In the genomic region with DNA sequence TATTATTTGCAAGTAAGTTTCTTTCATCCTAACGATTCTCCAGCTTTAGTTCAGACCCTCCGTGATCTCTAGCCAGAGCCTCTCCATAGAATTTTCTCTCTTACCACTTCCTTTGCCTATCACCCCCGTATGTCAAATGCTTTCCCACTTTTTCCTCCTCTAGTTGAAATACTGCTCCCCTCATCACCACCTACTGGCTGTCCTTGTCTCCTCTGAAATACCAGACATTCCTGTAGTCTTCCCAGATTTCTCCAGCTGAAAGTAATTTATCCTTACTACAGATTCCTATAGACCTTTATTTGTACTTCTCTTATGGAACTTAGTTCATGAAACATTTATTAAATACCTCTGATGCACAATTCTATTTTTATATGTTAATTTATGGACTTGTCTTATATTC, we compare ENCODE assay signal across 18 cellular contexts. TPM values are rescaled to one million over a fixed set of nuclear protein-coding genes. Genes with fewer than 3 reads are reported as not detected.
DNase-seq lines count a peak whose midpoint lies in the region; ATAC-seq, FAIRE-seq and TF ChIP-seq lines count a peak whose summit lies in the region.
"Had no signal": no experiment of that assay in that cellular context is flagged by ENCODE, and none has a peak within 500 bp of the region (broad histone marks: within the 10 kb centered on the region; RNA-seq: fewer than 3 reads in every experiment).

No MANE protein-coding gene starts in this region.

- H2BK20ac ChIP-seq in IMR-90 (ENCODE audit: low read depth, low read length), result peak overlapping the region; percentile 94
- no peak overlapping the region for H2BK20ac ChIP-seq in H1 (ENCODE audit: low read length)

- H2AFZ ChIP-seq in IMR-90 (replicated peaks; ENCODE audit: low read length, poor library complexity), result no peak overlapping the region
- H2AFZ ChIP-seq in H1 (ENCODE audit: low read length), result no peak overlapping the region

- 28% methylated on average over 2 of the region's 3 CpGs; no CpG with 5 or more reads in 1 of the 2 experiments for WGBS in IMR-90 (ENCODE audit: extremely low coverage in 2 of 2, insufficient read length in 1 of 2), 2 experiments
- 27% methylated on average over 3 of the region's 3 CpGs; no CpG with 5 or more reads in 1 of the 2 experiments for WGBS in H1 (ENCODE audit: extremely low coverage in 1 of 2, insufficient coverage in 1 of 2, insufficient read length in 1 of 2, insufficient replicate concordance in 2 of 2, low coverage in 1 of 2, low lambda C conversion rate in 2 of 2, missing lambda C conversion rate in 1 of 2), 2 experiments
- no CpG with 5 or more reads among the region's 3 CpGs for WGBS in mesendoderm (ENCODE audit: extremely low coverage, insufficient coverage, low lambda C conversion rate)

- TF ChIP-seq RAD21 in IMR-90 (IDR thresholded peaks at IDR 0.05; ENCODE audit: low read length) (no peak), H1 (IDR thresholded peaks at IDR 0.05 in 1 of 2, conservative IDR thresholded peaks at IDR 0.05 in 1 of 2; ENCODE audit: low read depth in 2 of 2, low read length in 2 of 2) (peak in 1 of 2 experiments; percentile 28; a peak in 2 of 4 replicates)

- CTCF ChIA-PET in IMR-90 (lab: Yijun Ruan, JAX), result interaction anchor here (1.0 to 1.9 kb wide), 2 partner anchors 10 to 13 kb away, joined by 3 to 5 read pairs; no protein-coding TSS in a partner anchor
- CTCF ChIA-PET in H1 (lab: Charles Lee; ENCODE audit: partially characterized antibody), result interaction anchor here (0.8 to 7.6 kb wide), 18 partner anchors 8 to 1286 kb away, joined by 3 to 153 read pairs (median 10); a partner anchor contains a TSS

- H4K5ac ChIP-seq in IMR-90 (ENCODE audit: low read depth, low read length) (peak overlapping the region; percentile 61), H1 (ENCODE audit: insufficient read length, low read depth, low read length) (no peak overlapping the region), mesendoderm (ENCODE audit: low read length) (no peak overlapping the region)

- H3K18ac ChIP-seq in IMR-90 (ENCODE audit: low read depth, low read length), result peak overlapping the region; percentile 78
- H3K18ac ChIP-seq in H1 (ENCODE audit: extremely low read depth, low read length), result no peak overlapping the region
- no peak overlapping the region for H3K18ac ChIP-seq in mesendoderm (ENCODE audit: low read length)

- H2BK120ac ChIP-seq in IMR-90 (ENCODE audit: low read depth, low read length) (peak overlapping the region; percentile 91), H1 (replicated peaks; ENCODE audit: low read depth, low read length) (no peak overlapping the region), mesendoderm (ENCODE audit: low read depth, low read length) (no peak overlapping the region)

- H3K9ac ChIP-seq in IMR-90 (ENCODE audit: low read depth, low read length), result peak overlapping the region; percentile 62; the same call in 1 of the 2 replicates
- H3K9ac ChIP-seq in H1 (replicated peaks in 1 of 4; ENCODE audit: extremely low read depth in 1 of 4, low read depth in 3 of 4, low read length in 3 of 4), result no peak overlapping the region
- H3K9ac ChIP-seq in mesendoderm (ENCODE audit: low read length), result no peak overlapping the region

- no peak overlapping the region for H2AK9ac ChIP-seq in IMR-90 (replicated peaks; ENCODE audit: low read depth, low read length, poor library complexity)

- ATAC-seq in IMR-90 (ENCODE audit: low read depth), result peak; percentile 15
- ATAC-seq: CD8-positive, alpha-beta T cell; stimulated activated naive B cell treated with anti-CD40 and anti-IgM and Interleukin-4, amounts not matched to agents 10 μg/mL and 1 μg/mL and 100 μg/mL, for 72 hours had no signal

- H2BK15ac ChIP-seq in IMR-90 (ENCODE audit: low read depth, low read length), result 0 out of 3 replicates have a peak overlapping the region, but pooled peaks have one; percentile 22
- no peak overlapping the region for H2BK15ac ChIP-seq in H1 (ENCODE audit: low read length)
- no peak overlapping the region for H2BK15ac ChIP-seq in mesendoderm (replicated peaks; ENCODE audit: low read depth)

- H3K4ac ChIP-seq in IMR-90 (ENCODE audit: low read depth, low read length) (peak overlapping the region; percentile 84), H1 (replicated peaks; ENCODE audit: insufficient read length, low read depth, low read length) (no peak overlapping the region), mesendoderm (ENCODE audit: low read depth, low read length) (no peak overlapping the region)

- TF ChIP-seq POLR2A in IMR-90 (IDR thresholded peaks at IDR 0.05; ENCODE audit: low read depth, low read length) (no peak), H1 (IDR thresholded peaks at IDR 0.05; ENCODE audit: control extremely low read depth in 1 of 2, low read depth in 2 of 2, low read length in 2 of 2) (no peak)

- H2BK5ac ChIP-seq in IMR-90 (ENCODE audit: low read depth, low read length, poor library complexity, severe bottlenecking), result peak overlapping the region; percentile 96
- H2BK5ac ChIP-seq in H1 (ENCODE audit: low read depth, low read length), result no peak overlapping the region
- no peak overlapping the region for H2BK5ac ChIP-seq in mesendoderm (ENCODE audit: low read length)

- TF ChIP-seq EP300 in H1 (IDR thresholded peaks at IDR 0.05; ENCODE audit: borderline replicate concordance in 1 of 2, low read depth in 2 of 2, low read length in 2 of 2), result no peak

- no peak for DNase-seq in AG09319 (ENCODE audit: extremely low read depth, low read depth)
- DNase-seq in IMR-90, result peak; percentile 52
- DNase-seq in H1 (ENCODE audit: low read depth in 1 of 2, low spot score in 2 of 2), result no peak
- DNase-seq in mesendoderm, result peak; percentile 90
- no peak for DNase-seq in T-helper 9 cell
- no peak for DNase-seq in C1 segment of cervical spinal cord (lab: John Stamatoyannopoulos, UW)
- no peak for DNase-seq in middle frontal gyrus (ENCODE audit: extremely low spot score, low spot score)
- DNase-seq in activated CD4-positive, CD25-positive, alpha-beta regulatory T cell treated with anti-CD3 and anti-CD28 coated beads, Interleukin-2, amount 50 U/mL, for 72 hours, result no peak
- DNase-seq: activated B cell treated with CpG ODN at 0.5 μM for 24 hours; adrenal gland; CD8-positive, alpha-beta T cell; effector CD8-positive, alpha-beta T cell; head of caudate nucleus; Kasumi-1; mammary epithelial cell; NCI-H2081 treated with DMSO at 0.1 percent for 48 hours; stimulated activated CD4-positive, alpha-beta T cell treated with anti-CD3 and anti-CD28 coated beads, Interleukin-4, amount 100 ng/mL, for 1 hour; stimulated activated naive B cell treated with anti-CD40 and anti-IgM and Interleukin-4, amounts not matched to agents 10 μg/mL and 1 μg/mL and 100 μg/mL, for 72 hours had no signal

- H4K91ac ChIP-seq in IMR-90 (ENCODE audit: insufficient read depth, low read depth, low read length), result peak overlapping the region; percentile 84
- no peak overlapping the region for H4K91ac ChIP-seq in H1 (replicated peaks; ENCODE audit: insufficient read length, low read length)

- no TSS peak for BruUV-seq in IMR-90 (replicated peaks; lab: Mats Ljungman, UMichigan)

- peaks cover 16% of the 10 kb centered on the region for H3K4me1 ChIP-seq in IMR-90 (ENCODE audit: control insufficient read depth, insufficient read depth, low read length)
- H3K4me1 ChIP-seq in H1 (replicated peaks in 1 of 4; ENCODE audit: control insufficient read depth in 3 of 4, insufficient read depth in 4 of 4, low read length in 3 of 4), result peaks cover 0 to 3% (median 2%) of the 10 kb centered on the region in 4 experiments; a peak in 4 of 7 replicates
- H3K4me1 ChIP-seq in mesendoderm (ENCODE audit: control insufficient read depth, low read depth, low read length), result peaks cover 10% of the 10 kb centered on the region
- H3K4me1 ChIP-seq: adrenal gland had no signal

- POLR2A ChIA-PET in IMR-90 (lab: Charles Lee; ENCODE audit: unreplicated experiment) (interaction anchor here (0.5 kb wide), 1 partner anchor 75 kb away, joined by 3 read pairs; no protein-coding TSS in a partner anchor), H1 (lab: Charles Lee; ENCODE audit: partially characterized antibody) (interaction anchor here (0.8 to 2.4 kb wide), 6 partner anchors 9 to 74 kb away, joined by 3 to 9 read pairs (median 4); a partner anchor contains a TSS)

- H3K79me1 ChIP-seq in IMR-90 (ENCODE audit: low read depth in 1 of 2, low read length in 2 of 2), result peaks cover 6 to 20% of the 10 kb centered on the region in 2 experiments; a peak in 3 of 4 replicates
- no peaks in the 10 kb centered on the region for H3K79me1 ChIP-seq in H1 (ENCODE audit: low read depth, low read length)
- no peaks in the 10 kb centered on the region for H3K79me1 ChIP-seq in mesendoderm (ENCODE audit: low read length)

- H2AK5ac ChIP-seq in IMR-90 (ENCODE audit: low read depth, low read length) (no peak overlapping the region; the same call in 1 of the 2 replicates), H1 (ENCODE audit: low read depth, low read length) (no peak overlapping the region), mesendoderm (ENCODE audit: low read length) (no peak overlapping the region)

- no peaks in the 10 kb centered on the region for H4K20me1 ChIP-seq in IMR-90 (ENCODE audit: insufficient read depth, low read length)
- no peaks in the 10 kb centered on the region for H4K20me1 ChIP-seq in H1 (replicated peaks in 1 of 2; ENCODE audit: control insufficient read depth in 1 of 2, insufficient read depth in 2 of 2, low read length in 2 of 2)

- 0 out of 2 replicates have a peak overlapping the region, but pooled peaks have one; percentile 71 for H3K14ac ChIP-seq in IMR-90 (replicated peaks; ENCODE audit: low read depth, low read length)
- no peak overlapping the region for H3K14ac ChIP-seq in H1 (ENCODE audit: insufficient read length)

- TF ChIP-seq CTCF in AG09319 (IDR thresholded peaks at IDR 0.05; ENCODE audit: low read depth, low read length) (peak; percentile 14), IMR-90 (conservative IDR thresholded peaks at IDR 0.05; ENCODE audit: low read depth, low read length) (peak; percentile 22), H1 (IDR thresholded peaks at IDR 0.05; ENCODE audit: control extremely low read depth in 1 of 3, insufficient read depth in 1 of 3, low read depth in 1 of 3, low read length in 3 of 3) (peak in 2 of 3 experiments; percentile 34 to 37; a peak in 2 of 4 replicates)

- no peaks in the 10 kb centered on the region for H3K27me3 ChIP-seq in IMR-90 (ENCODE audit: control insufficient read depth, insufficient read depth, low read length)
- H3K27me3 ChIP-seq in H1 (replicated peaks in 1 of 4; ENCODE audit: control insufficient read depth in 3 of 4, extremely low read depth in 1 of 4, insufficient read depth in 3 of 4, low read length in 3 of 4), result no peaks in the 10 kb centered on the region
- H3K27me3 ChIP-seq in mesendoderm (ENCODE audit: insufficient read depth, low read length, poor library complexity), result no peaks in the 10 kb centered on the region
- H3K27me3 ChIP-seq: adrenal gland had no signal

- H3K4me3 ChIP-seq in IMR-90 (ENCODE audit: insufficient read depth, low read depth, low read length), result no peak overlapping the region
- H3K4me3 ChIP-seq in H1 (ENCODE audit: extremely low read depth in 1 of 4, insufficient read depth in 2 of 4, low read depth in 3 of 4, low read length in 4 of 4), result no peak overlapping the region
- H3K4me3 ChIP-seq in mesendoderm (ENCODE audit: low read length), result no peak overlapping the region
- H3K4me3 ChIP-seq: adrenal gland had no signal

- H3K23ac ChIP-seq in IMR-90 (ENCODE audit: low read depth, low read length) (no peak overlapping the region; the same call in 1 of the 2 replicates), H1 (ENCODE audit: insufficient read length) (no peak overlapping the region), mesendoderm (ENCODE audit: low read length) (no peak overlapping the region)

- in situ Hi-C loops in IMR-90 (cut with MboI; ENCODE audit: low sequenced_read_pairs), result no loop called here

- no peak overlapping the region for H2BK12ac ChIP-seq in H1 (ENCODE audit: low read depth, low read length)

- intact Hi-C loops in IMR-90 (cut with micrococcal nuclease), result loop anchor here (5.0 kb wide), 3 partner anchors 63 to 143 kb away; a partner anchor contains a TSS

- H3K79me2 ChIP-seq in H1 (ENCODE audit: control insufficient read depth in 1 of 2, insufficient read depth in 2 of 2, low read length in 2 of 2) (no peaks in the 10 kb centered on the region), mesendoderm (ENCODE audit: control insufficient read depth, insufficient read depth, low read length) (no peaks in the 10 kb centered on the region)

- H4K8ac ChIP-seq in IMR-90 (ENCODE audit: low read depth in 2 of 2, low read length in 2 of 2), result peak overlapping the region; percentile 82 to 86
- H4K8ac ChIP-seq in H1 (ENCODE audit: extremely low read depth, insufficient read depth, low read length), result no peak overlapping the region
- no peak overlapping the region for H4K8ac ChIP-seq in mesendoderm (ENCODE audit: low read depth, low read length)

- dilution Hi-C loops in IMR-90 (cut with HindIII; ENCODE audit: low sequenced_read_pairs, unreplicated experiment), result no loop called here

- H3K9me3 ChIP-seq in IMR-90 (ENCODE audit: control insufficient read depth, insufficient read depth, low read length) (no peaks in the 10 kb centered on the region), H1 (ENCODE audit: insufficient read depth in 2 of 2, low read depth in 1 of 2, low read length in 1 of 2) (no peaks in the 10 kb centered on the region)
- H3K9me3 ChIP-seq: adrenal gland had no signal

- peaks cover 3% of the 10 kb centered on the region for H3K9me1 ChIP-seq in IMR-90 (ENCODE audit: insufficient read depth, low read length)

- H3K36me3 ChIP-seq in IMR-90 (ENCODE audit: control insufficient read depth, insufficient read depth, low read length) (peaks cover 4% of the 10 kb centered on the region), H1 (ENCODE audit: control insufficient read depth in 2 of 4, insufficient read depth in 4 of 4, low read length in 3 of 4) (no peaks in the 10 kb centered on the region), mesendoderm (ENCODE audit: control insufficient read depth, insufficient read depth, low read length) (no peaks in the 10 kb centered on the region)
- H3K36me3 ChIP-seq: adrenal gland had no signal

- H3K27ac ChIP-seq in IMR-90 (ENCODE audit: insufficient read depth, low read length) (peak overlapping the region; percentile 96; the same call in 1 of the 2 replicates), H1 (ENCODE audit: low read depth, low read length) (no peak overlapping the region), mesendoderm (ENCODE audit: low read depth, low read length) (peak overlapping the region; percentile 57)
- H3K27ac ChIP-seq: adrenal gland had no signal

- FAIRE-seq in H1 (lab: Jason Lieb, UNC), result peak; percentile 52

- no peaks in the 10 kb centered on the region for H3K23me2 ChIP-seq in H1 (ENCODE audit: low read depth, low read length)

- peak overlapping the region; percentile 77 for H3K56ac ChIP-seq in IMR-90 (ENCODE audit: extremely low read depth, insufficient read depth, low read length)
- H3K56ac ChIP-seq in H1 (replicated peaks; ENCODE audit: insufficient read length, low read depth, low read length), result no peak overlapping the region
- H3K56ac ChIP-seq in mesendoderm (ENCODE audit: low read length), result peak overlapping the region; percentile 73

- H3K4me2 ChIP-seq in IMR-90 (ENCODE audit: low read depth, low read length) (peak overlapping the region; percentile 46; the same call in 1 of the 2 replicates), H1 (ENCODE audit: insufficient read depth in 1 of 2, low read depth in 2 of 2, low read length in 2 of 2) (0 out of 4 replicates have a peak overlapping the region, but pooled peaks of 1 of the 2 experiments have one; percentile 9), mesendoderm (ENCODE audit: low read length) (no peak overlapping the region)

RNA-seq across cellular contexts. Expression of a gene that starts 36.0 kb away (rescaled TPM):
- total RNA-seq in IMR-90 (2012; rRNA removed), result 35.8 and 37.8 TPM in 2 replicates
- 42.7 and 43.3 TPM in 2 replicates for polyA plus RNA-seq in IMR-90 (2012; rRNA removed)
- polyA plus RNA-seq in IMR-90 (2012; cell fraction: cytosol; rRNA removed), result 34.1 and 37.4 TPM in 2 replicates
- 14.4 and 29.4 TPM in 2 replicates for polyA plus RNA-seq in IMR-90 (2012; cell fraction: nucleus; rRNA removed; ENCODE audit: low replicate concordance)
- 7.9 and 8.9 TPM in 2 replicates for total RNA-seq in H1 (2021; fragmentation: NEBNext Ultra II Directional; extraction: Animal tissue kit (Norgen Biotek cat#: 25700))
- 10.2 and 12.0 TPM in 2 replicates for polyA plus RNA-seq in H1 (2011; rRNA removed)
- 13.7 TPM for polyA plus RNA-seq in H1 (2011; cell fraction: cytosol; rRNA removed)
- 7.1 TPM for polyA plus RNA-seq in H1 (2011; cell fraction: nucleus; rRNA removed)
- 11.5 to 15.4 TPM (median 13.1 TPM) in 4 replicates for polyA plus RNA-seq in H1 (2012, experiment 1 of 2)
- polyA plus RNA-seq in H1 (2012, experiment 2 of 2), result 11.8 TPM
- polyA plus RNA-seq in H1 (2013, experiment 1 of 2), result 6.2 TPM
- polyA plus RNA-seq in H1 (2013, experiment 2 of 2), result 6.2 TPM
- 5.5 and 7.2 TPM in 2 replicates for polyA minus RNA-seq in H1 (2011; rRNA and poly(A)+ RNA removed)
- 4.7 TPM for polyA minus RNA-seq in H1 (2011; cell fraction: cytosol; rRNA and poly(A)+ RNA removed)
- 3.7 TPM for polyA minus RNA-seq in H1 (2011; cell fraction: nucleus; rRNA and poly(A)+ RNA removed)
- polyA plus RNA-seq in mesendoderm (2013, experiment 1 of 2), result 9.8 TPM
- 10.0 TPM for polyA plus RNA-seq in mesendoderm (2013, experiment 2 of 2)

Comparison
In these comparisons a context has a peak if more than half of its experiments do, and no peak if none do; other contexts are left out.
1. DNase-seq: peak in IMR-90 (single experiment) and mesendoderm (single experiment); none in AG09319 (single experiment), H1 (0 of 2), T-helper 9 cell (single experiment), C1 segment of cervical spinal cord (0 of 14), middle frontal gyrus (single experiment) and activated CD4-positive, CD25-positive, alpha-beta regulatory T cell treated with anti-CD3 and anti-CD28 coated beads, Interleukin-2, amount 50 U/mL, for 72 hours (single experiment).
2. H4K8ac ChIP-seq: peak in IMR-90 (2 of 2); none in H1 (single experiment) and mesendoderm (single experiment).
3. Peak in every context shown above with its lines, with median percentiles within 50 percentile points of each other: CTCF ChIP-seq.